In genomic region chr10:28982950-28983349, GRCh38 we compare ENCODE assay signal across 27 cellular contexts.
"Had no signal": no experiment of that assay in that cellular context is flagged by ENCODE, and none has a peak within 500 bp of the region (broad histone marks: within the 10 kb centered on the region; RNA-seq: fewer than 3 reads in every experiment).

No MANE protein-coding gene starts in this region.

- H2AFZ ChIP-seq: neural progenitor cell, parathyroid adenoma had no signal

- ATAC-seq: natural killer cell; stimulated activated effector memory CD8-positive, alpha-beta T cell treated with anti-CD3 and anti-CD28 coated beads, Interleukin-12 subunit alpha, Interleukin-12 subunit beta, amount 100 ng/mL, for 72 hours; stimulated activated naive B cell treated with anti-CD40 and anti-IgM and Interleukin-4, amounts not matched to agents 10 μg/mL and 1 μg/mL and 100 μg/mL, for 72 hours had no signal

- H3K9me3 Mint-ChIP-seq: natural killer cell; nephron; neural progenitor cell; stimulated activated effector memory CD8-positive, alpha-beta T cell treated with anti-CD3 and anti-CD28 coated beads, Interleukin-12 subunit alpha, Interleukin-12 subunit beta, amount 100 ng/mL, for 72 hours; stimulated activated naive CD8-positive, alpha-beta T cell treated with anti-CD3 and anti-CD28 coated beads, Interleukin-15, Interleukin-2, amounts not matched to agents 100 ng/mL and 50 ng/mL, for 24 hours had no signal

- H3K27ac ChIP-seq: neural progenitor cell, ovary, parathyroid adenoma, psoas muscle, right lobe of liver, sigmoid colon, testis, tibial artery, transverse colon, upper lobe of left lung, vagina had no signal

- H3K9me3 ChIP-seq: ovary, psoas muscle, right lobe of liver, sigmoid colon, stomach, testis, tibial artery, transverse colon, upper lobe of left lung, vagina had no signal

- H3K27me3 ChIP-seq: neural progenitor cell, ovary, right lobe of liver, sigmoid colon, stomach, testis, tibial artery, transverse colon, upper lobe of left lung, vagina had no signal

- H3K27ac Mint-ChIP-seq: natural killer cell; nephron; neural progenitor cell; progenitor cell of endocrine pancreas; stimulated activated effector memory CD8-positive, alpha-beta T cell treated with anti-CD3 and anti-CD28 coated beads, Interleukin-12 subunit alpha, Interleukin-12 subunit beta, amount 100 ng/mL, for 72 hours; stimulated activated naive B cell treated with anti-CD40 and anti-IgM and Interleukin-4, amounts not matched to agents 10 μg/mL and 1 μg/mL and 100 μg/mL, for 72 hours; stimulated activated naive CD8-positive, alpha-beta T cell treated with anti-CD3 and anti-CD28 coated beads, Interleukin-15, Interleukin-2, amounts not matched to agents 100 ng/mL and 50 ng/mL, for 24 hours had no signal

- DNase-seq: natural killer cell; occipital lobe; ovary; posterior cingulate gyrus; psoas muscle; right cardiac atrium; right lobe of liver; sigmoid colon; small intestine; stimulated activated CD4-positive, alpha-beta T cell treated with anti-CD3 and anti-CD28 coated beads, Interleukin-15, amount 100 ng/mL, for 24 hours; stimulated activated CD4-positive, alpha-beta T cell treated with anti-CD3 and anti-CD28 coated beads, Interleukin-2, amount 100 ng/mL, for 24 hours; stimulated activated CD4-positive, alpha-beta T cell treated with anti-CD3 and anti-CD28 coated beads, Interleukin-2, amount 100 ng/mL, for 48 hours; stimulated activated CD4-positive, alpha-beta T cell treated with anti-CD3 and anti-CD28 coated beads, Interleukin-4, amount 100 ng/mL, for 24 hours; stimulated activated naive B cell treated with anti-CD40 and anti-IgM and Interleukin-4, amounts not matched to agents 10 μg/mL and 1 μg/mL and 100 μg/mL, for 72 hours; stimulated activated naive CD4-positive, alpha-beta T cell treated with Interleukin-2 at 50 U/mL for 16 hours; stomach; testis; tibial artery; transverse colon; upper lobe of left lung had no signal

- H3K4me3 Mint-ChIP-seq: natural killer cell; nephron; neural progenitor cell; stimulated activated effector memory CD8-positive, alpha-beta T cell treated with anti-CD3 and anti-CD28 coated beads, Interleukin-12 subunit alpha, Interleukin-12 subunit beta, amount 100 ng/mL, for 72 hours; stimulated activated naive B cell treated with anti-CD40 and anti-IgM and Interleukin-4, amounts not matched to agents 10 μg/mL and 1 μg/mL and 100 μg/mL, for 72 hours; stimulated activated naive CD8-positive, alpha-beta T cell treated with anti-CD3 and anti-CD28 coated beads, Interleukin-15, Interleukin-2, amounts not matched to agents 100 ng/mL and 50 ng/mL, for 24 hours had no signal

- H3K36me3 Mint-ChIP-seq: natural killer cell; neural progenitor cell; stimulated activated effector memory CD8-positive, alpha-beta T cell treated with anti-CD3 and anti-CD28 coated beads, Interleukin-12 subunit alpha, Interleukin-12 subunit beta, amount 100 ng/mL, for 72 hours had no signal

- H3K27me3 Mint-ChIP-seq: progenitor cell of endocrine pancreas; stimulated activated naive CD8-positive, alpha-beta T cell treated with anti-CD3 and anti-CD28 coated beads, Interleukin-15, Interleukin-2, amounts not matched to agents 100 ng/mL and 50 ng/mL, for 24 hours had no signal

- H3K4me1 ChIP-seq: neural progenitor cell, testis had no signal

- H3K9ac ChIP-seq: neural progenitor cell, parathyroid adenoma had no signal

- H3K4me2 ChIP-seq: neural progenitor cell had no signal

- H3K4me3 ChIP-seq: neural progenitor cell, ovary, psoas muscle, right lobe of liver, sigmoid colon, stomach, testis, tibial artery, transverse colon, upper lobe of left lung, vagina had no signal

- H3K36me3 ChIP-seq: neural progenitor cell, ovary, right lobe of liver, sigmoid colon, stomach, tibial artery, transverse colon, upper lobe of left lung, vagina had no signal
